9 cellular contexts compared by ENCODE assay signal in the genomic region with DNA sequence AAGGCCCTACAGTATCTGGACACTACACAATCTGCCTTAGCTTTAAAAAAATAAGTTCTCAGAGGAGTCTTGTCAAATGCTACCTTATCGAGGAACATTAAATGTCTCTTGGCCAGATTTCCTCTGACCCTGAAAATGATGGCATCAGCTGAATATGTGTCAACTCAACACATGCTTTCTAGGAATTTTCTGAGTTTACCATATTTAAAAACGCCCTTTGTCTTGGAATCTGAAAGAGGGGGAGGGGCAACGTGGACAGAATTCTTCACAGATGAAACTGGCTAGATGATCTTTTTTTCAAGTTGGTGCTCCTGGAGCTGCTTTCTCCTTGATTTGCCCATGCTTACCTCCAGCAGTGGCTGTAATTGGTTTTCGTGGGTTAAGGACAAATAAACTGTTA. TPM values are rescaled to one million over a fixed set of nuclear protein-coding genes. Genes with fewer than 3 reads are reported as not detected.
DNase-seq lines count a peak whose midpoint lies in the region; ATAC-seq and TF ChIP-seq lines count a peak whose summit lies in the region.
"Had no signal": no experiment of that assay in that cellular context is flagged by ENCODE, and none has a peak within 500 bp of the region (broad histone marks: within the 10 kb centered on the region; RNA-seq: fewer than 3 reads in every experiment).

No MANE protein-coding gene starts in this region.

- H3K4me1 ChIP-seq in lower lobe of right lung (peaks cover 13% of the 10 kb centered on the region), tibial artery (peaks cover 0 to 13% (median 4%) of the 10 kb centered on the region in 4 donors)

- DNase-seq in stimulated activated naive CD8-positive, alpha-beta T cell treated with anti-CD3 and anti-CD28 coated beads, Interleukin-15, Interleukin-2, amounts not matched to agents 100 U/mL and 50 U/mL, for 24 hours: no peak
- DNase-seq in lower lobe of right lung (no peak), medulla oblongata (ENCODE audit: extremely low spot score) (no peak), tibial artery (no peak), mucosa of gallbladder (ENCODE audit: low spot score) (no peak), NOMO-1 treated with dmso at 0.1 percent for 144 hours (lab: John Stamatoyannopoulos, UW; ENCODE audit: unreplicated experiment) (no peak)
- DNase-seq: thyroid gland had no signal

- no peaks in the 10 kb centered on the region for H3K9me3 ChIP-seq in lower lobe of right lung
- no peaks in the 10 kb centered on the region for H3K9me3 ChIP-seq in tibial artery
- H3K9me3 ChIP-seq: thyroid gland had no signal

- no peaks in the 10 kb centered on the region for H3K9me3 Mint-ChIP-seq in stimulated activated naive CD8-positive, alpha-beta T cell treated with anti-CD3 and anti-CD28 coated beads, Interleukin-15, Interleukin-2, amounts not matched to agents 100 ng/mL and 50 ng/mL, for 24 hours
- H3K9me3 Mint-ChIP-seq in brain: peaks cover 6 to 37% (median 20%) of the 10 kb centered on the region in 5 experiments

- H3K36me3 ChIP-seq in lower lobe of right lung (no peaks in the 10 kb centered on the region), tibial artery (no peaks in the 10 kb centered on the region)
- H3K36me3 ChIP-seq: thyroid gland had no signal

- H3K4me3 ChIP-seq in lower lobe of right lung (peak overlapping the region; percentile 79), tibial artery (peak overlapping the region in 1 of 2 donors; percentile 88)

- peaks cover 35% of the 10 kb centered on the region for H3K4me1 Mint-ChIP-seq in stimulated activated naive CD8-positive, alpha-beta T cell treated with anti-CD3 and anti-CD28 coated beads, Interleukin-15, Interleukin-2, amounts not matched to agents 100 ng/mL and 50 ng/mL, for 24 hours (ENCODE audit: low read depth)
- H3K4me1 Mint-ChIP-seq in brain: peaks cover 50% of the 10 kb centered on the region

- H3K27me3 ChIP-seq in lower lobe of right lung (ENCODE audit: low read depth): no peaks in the 10 kb centered on the region
- no peaks in the 10 kb centered on the region for H3K27me3 ChIP-seq in tibial artery
- H3K27me3 ChIP-seq: thyroid gland had no signal

- intact Hi-C loops in lower lobe of right lung (cut with DNase I) (no loop called here), tibial artery (cut with DNase I; ENCODE audit: low total_unique reads) (loop anchor here (5.0 to 10.0 kb wide), 2 partner anchors 66 to 549 kb away; no protein-coding TSS in a partner anchor)

- H3K27ac ChIP-seq in lower lobe of right lung: no peak overlapping the region
- no peak overlapping the region for H3K27ac ChIP-seq in tibial artery
- H3K27ac ChIP-seq: thyroid gland had no signal

- no peak for ATAC-seq in stimulated activated naive CD8-positive, alpha-beta T cell treated with anti-CD3 and anti-CD28 coated beads, Interleukin-15, Interleukin-2, amounts not matched to agents 100 U/mL and 50 U/mL, for 24 hours
- ATAC-seq in lower lobe of right lung: no peak

- H3K27ac Mint-ChIP-seq in stimulated activated naive CD8-positive, alpha-beta T cell treated with anti-CD3 and anti-CD28 coated beads, Interleukin-15, Interleukin-2, amounts not matched to agents 100 ng/mL and 50 ng/mL, for 24 hours: no peak overlapping the region
- peak overlapping the region; percentile 87 to 100 (median 99) for H3K27ac Mint-ChIP-seq in brain

- peak overlapping the region; percentile 33 for H3K4me3 Mint-ChIP-seq in stimulated activated naive CD8-positive, alpha-beta T cell treated with anti-CD3 and anti-CD28 coated beads, Interleukin-15, Interleukin-2, amounts not matched to agents 100 ng/mL and 50 ng/mL, for 24 hours
- H3K4me3 Mint-ChIP-seq in brain: peak overlapping the region; percentile 98 to 100 (median 99)

- no peaks in the 10 kb centered on the region for H3K36me3 Mint-ChIP-seq in stimulated activated naive CD8-positive, alpha-beta T cell treated with anti-CD3 and anti-CD28 coated beads, Interleukin-15, Interleukin-2, amounts not matched to agents 100 ng/mL and 50 ng/mL, for 24 hours (ENCODE audit: low read depth)
- peaks cover 71% of the 10 kb centered on the region for H3K36me3 Mint-ChIP-seq in brain

- TF ChIP-seq CTCF in brain (conservative IDR thresholded peaks at IDR 0.05): no peak
- TF ChIP-seq CTCF in lower lobe of right lung (IDR thresholded peaks at IDR 0.05): no peak
- no peak for TF ChIP-seq CTCF in tibial artery (IDR thresholded peaks at IDR 0.05)

- peaks cover 59% of the 10 kb centered on the region for H3K27me3 Mint-ChIP-seq in stimulated activated naive CD8-positive, alpha-beta T cell treated with anti-CD3 and anti-CD28 coated beads, Interleukin-15, Interleukin-2, amounts not matched to agents 100 ng/mL and 50 ng/mL, for 24 hours
- H3K27me3 Mint-ChIP-seq in brain: peaks cover 36% of the 10 kb centered on the region

RNA-seq across cellular contexts. Expression of gene SOX4, which starts 5.1 kb away (rescaled TPM):
- 231 TPM for polyA plus RNA-seq in brain (ENCODE audit: insufficient read depth, low read depth, low replicate concordance)
- total RNA-seq in lower lobe of right lung (19.6 TPM), mucosa of gallbladder (79.4 TPM)
